28 cellular contexts compared by ENCODE assay signal in genomic region chr9:131318211-131318610, GRCh38. TPM values are rescaled to one million over a fixed set of nuclear protein-coding genes. Genes with fewer than 3 reads are reported as not detected.
DNase-seq lines count a peak whose midpoint lies in the region; ATAC-seq, FAIRE-seq and TF ChIP-seq lines count a peak whose summit lies in the region.
"Had no signal": no experiment of that assay in that cellular context is flagged by ENCODE, and none has a peak within 500 bp of the region (broad histone marks: within the 10 kb centered on the region; RNA-seq: fewer than 3 reads in every experiment).

No MANE protein-coding gene starts in this region.

- H3K4me3 ChIP-seq in Caco-2 (ENCODE audit: low read depth, low read length) = no peak overlapping the region
- H3K4me3 ChIP-seq in fibroblast of mammary gland (ENCODE audit: control insufficient read depth, low read depth, low read length) = no peak overlapping the region
- no peak overlapping the region for H3K4me3 ChIP-seq in lower lobe of right lung
- no peak overlapping the region for H3K4me3 ChIP-seq in mesendoderm (ENCODE audit: low read length)
- H3K4me3 ChIP-seq: A549, gastroesophageal sphincter, K562, SJCRH30, transverse colon had no signal

- no peak overlapping the region for H3K9ac ChIP-seq in mesendoderm (ENCODE audit: low read length)

- H3K56ac ChIP-seq in mesendoderm (ENCODE audit: low read length) = no peak overlapping the region

- no peak overlapping the region for H3K18ac ChIP-seq in mesendoderm (ENCODE audit: low read length)

- H2AK5ac ChIP-seq in mesendoderm (ENCODE audit: low read length) = no peak overlapping the region

- H4K8ac ChIP-seq in mesendoderm (ENCODE audit: low read depth, low read length) = no peak overlapping the region

- H3K4me3 Mint-ChIP-seq in Caco-2 (ENCODE audit: unreplicated experiment) = no peak overlapping the region
- H3K4me3 Mint-ChIP-seq: activated CD8-positive, alpha-beta T cell treated with anti-CD3 and anti-CD28 coated beads for 36 hours; activated naive CD4-positive, alpha-beta T cell treated with anti-CD3 and anti-CD28 coated beads, Interleukin-2, amount 50 U/mL, for 24 hours; B cell; H9; naive thymus-derived CD8-positive, alpha-beta T cell had no signal

- H3K4me1 ChIP-seq in Caco-2 = peaks cover 34% of the 10 kb centered on the region
- H3K4me1 ChIP-seq in lower lobe of right lung = no peaks in the 10 kb centered on the region
- no peaks in the 10 kb centered on the region for H3K4me1 ChIP-seq in mesendoderm (ENCODE audit: control insufficient read depth, low read depth, low read length)
- H3K4me1 ChIP-seq: gastroesophageal sphincter had no signal

- POLR2A ChIA-PET in Caco-2 (lab: Charles Lee) = no interaction called here

- H3K23ac ChIP-seq in mesendoderm (ENCODE audit: low read length) = no peak overlapping the region

- peaks cover 14% of the 10 kb centered on the region for H3K4me1 Mint-ChIP-seq in Caco-2 (ENCODE audit: low read depth, unreplicated experiment)
- H3K4me1 Mint-ChIP-seq: activated naive CD4-positive, alpha-beta T cell treated with anti-CD3 and anti-CD28 coated beads, Interleukin-2, amount 50 U/mL, for 24 hours; B cell; naive thymus-derived CD8-positive, alpha-beta T cell had no signal

- ATAC-seq in lower lobe of right lung = no peak
- ATAC-seq: activated CD8-positive, alpha-beta T cell treated with anti-CD3 and anti-CD28 coated beads for 36 hours; gastroesophageal sphincter; K562; naive thymus-derived CD8-positive, alpha-beta T cell had no signal

- H3K36me3 Mint-ChIP-seq in Caco-2 (ENCODE audit: insufficient read depth, unreplicated experiment) = peaks cover 2% of the 10 kb centered on the region
- H3K36me3 Mint-ChIP-seq: activated naive CD4-positive, alpha-beta T cell treated with anti-CD3 and anti-CD28 coated beads, Interleukin-2, amount 50 U/mL, for 24 hours; naive thymus-derived CD8-positive, alpha-beta T cell had no signal

- BruUV-seq in Caco-2 (replicated peaks; lab: Mats Ljungman, UMichigan) = no TSS peak

- H3K27ac Mint-ChIP-seq in Caco-2 (ENCODE audit: unreplicated experiment) = peak overlapping the region; percentile 72
- H3K27ac Mint-ChIP-seq: activated CD8-positive, alpha-beta T cell treated with anti-CD3 and anti-CD28 coated beads for 36 hours; activated naive CD4-positive, alpha-beta T cell treated with anti-CD3 and anti-CD28 coated beads, Interleukin-2, amount 50 U/mL, for 24 hours; activated T-helper 2 cell treated with anti-CD3 and anti-CD28 coated beads, Interferon-gamma antibody, Interleukin-2, Interleukin-4, amounts not matched to agents 10 μg/mL and 5 μg/mL and 100 μg/mL, durations not matched to agents 14 hours and 24 hours and 36 hours; B cell; H9; naive thymus-derived CD8-positive, alpha-beta T cell had no signal

- no peaks in the 10 kb centered on the region for H3K79me1 ChIP-seq in mesendoderm (ENCODE audit: low read length)

- H3K27me3 Mint-ChIP-seq in Caco-2 (ENCODE audit: insufficient read depth, unreplicated experiment) = no peaks in the 10 kb centered on the region
- H3K27me3 Mint-ChIP-seq: activated CD8-positive, alpha-beta T cell treated with anti-CD3 and anti-CD28 coated beads for 36 hours; activated naive CD4-positive, alpha-beta T cell treated with anti-CD3 and anti-CD28 coated beads, Interleukin-2, amount 50 U/mL, for 24 hours had no signal

- H3K9me3 ChIP-seq in Caco-2 (no peaks in the 10 kb centered on the region), lower lobe of right lung (no peaks in the 10 kb centered on the region)
- H3K9me3 ChIP-seq: A549, gastroesophageal sphincter, SJCRH30, transverse colon had no signal

- H2BK5ac ChIP-seq in mesendoderm (ENCODE audit: low read length) = no peak overlapping the region

- H3K79me2 ChIP-seq in mesendoderm (ENCODE audit: control insufficient read depth, insufficient read depth, low read length) = no peaks in the 10 kb centered on the region

- no peaks in the 10 kb centered on the region for H3K27me3 ChIP-seq in Caco-2 (replicated peaks; ENCODE audit: control insufficient read depth, insufficient read depth, low read length)
- H3K27me3 ChIP-seq in lower lobe of right lung (ENCODE audit: low read depth) = no peaks in the 10 kb centered on the region
- no peaks in the 10 kb centered on the region for H3K27me3 ChIP-seq in mesendoderm (ENCODE audit: insufficient read depth, low read length, poor library complexity)
- H3K27me3 ChIP-seq: SJCRH30, transverse colon had no signal

- no peak overlapping the region for H3K4me2 ChIP-seq in mesendoderm (ENCODE audit: low read length)

- no peaks in the 10 kb centered on the region for H3K9me3 Mint-ChIP-seq in Caco-2 (ENCODE audit: unreplicated experiment)
- H3K9me3 Mint-ChIP-seq: activated CD8-positive, alpha-beta T cell treated with anti-CD3 and anti-CD28 coated beads for 36 hours; activated naive CD4-positive, alpha-beta T cell treated with anti-CD3 and anti-CD28 coated beads, Interleukin-2, amount 50 U/mL, for 24 hours; activated T-helper 2 cell treated with anti-CD3 and anti-CD28 coated beads, Interferon-gamma antibody, Interleukin-2, Interleukin-4, amounts not matched to agents 10 μg/mL and 5 μg/mL and 100 μg/mL, durations not matched to agents 14 hours and 24 hours and 36 hours; H9; naive thymus-derived CD8-positive, alpha-beta T cell had no signal

- H3K36me3 ChIP-seq in Caco-2 (ENCODE audit: control insufficient read depth, insufficient read depth, low read length) (no peaks in the 10 kb centered on the region), lower lobe of right lung (no peaks in the 10 kb centered on the region), mesendoderm (ENCODE audit: control insufficient read depth, insufficient read depth, low read length) (no peaks in the 10 kb centered on the region)
- H3K36me3 ChIP-seq: gastroesophageal sphincter, SJCRH30, transverse colon had no signal

- no peak overlapping the region for H4K5ac ChIP-seq in mesendoderm (ENCODE audit: low read length)

- no peak for TF ChIP-seq POLR2A in GM12892 (IDR thresholded peaks at IDR 0.05; ENCODE audit: low read depth, low read length)

- H2BK15ac ChIP-seq in mesendoderm (replicated peaks; ENCODE audit: low read depth) = no peak overlapping the region

- CTCF ChIA-PET in Caco-2 (lab: Charles Lee) = no interaction called here

- no peak overlapping the region for H2BK120ac ChIP-seq in mesendoderm (ENCODE audit: low read depth, low read length)

- TF ChIP-seq CTCF in Caco-2 (IDR thresholded peaks at IDR 0.05; ENCODE audit: insufficient read depth in 1 of 2, low read depth in 1 of 2, low read length in 1 of 2, severe bottlenecking in 1 of 2, unreplicated experiment in 1 of 2) = no peak
- no peak for TF ChIP-seq CTCF in fibroblast of mammary gland (conservative IDR thresholded peaks at IDR 0.05; ENCODE audit: control insufficient read depth, insufficient read depth, low read depth, low read length)
- TF ChIP-seq CTCF in lower lobe of right lung (IDR thresholded peaks at IDR 0.05) = no peak

- H3K27ac ChIP-seq in lower lobe of right lung (no peak overlapping the region), mesendoderm (ENCODE audit: low read depth, low read length) (no peak overlapping the region)
- H3K27ac ChIP-seq: gastroesophageal sphincter, SJCRH30, transverse colon had no signal

- WGBS in mesendoderm (ENCODE audit: extremely low coverage, insufficient coverage, low lambda C conversion rate) = no CpG with 5 or more reads among the region's 16 CpGs

- H3K4ac ChIP-seq in mesendoderm (ENCODE audit: low read depth, low read length) = no peak overlapping the region

- DNase-seq in Caco-2 = no peak
- peak; percentile 89 to 98 for DNase-seq in NCI-H524 (lab: John Stamatoyannopoulos, UW)
- peak; percentile 18 for DNase-seq in fibroblast of mammary gland (ENCODE audit: low read depth)
- DNase-seq in lower lobe of right lung = peak; percentile 35
- DNase-seq in mesendoderm = no peak
- no peak for DNase-seq in GM12892 (ENCODE audit: insufficient read length)
- no peak for DNase-seq in AG08395 (ENCODE audit: low spot score)
- no peak for DNase-seq in pons (ENCODE audit: low spot score)
- DNase-seq: activated CD4-positive, CD25-positive, alpha-beta regulatory T cell treated with anti-CD3 and anti-CD28 coated beads, Interleukin-2, amount 50 U/mL, for 72 hours; activated CD8-positive, alpha-beta T cell treated with anti-CD3 and anti-CD28 coated beads for 36 hours; cortex of kidney; DMS53; H9; naive thymus-derived CD8-positive, alpha-beta T cell; NCI-H1105 treated with DMSO at 0.1 percent for 48 hours; NCI-H2081; NCI-H446; SJCRH30; T-helper 1 cell; transverse colon had no signal

- FAIRE-seq in GM12892 (lab: Jason Lieb, UNC) = no peak
- FAIRE-seq: A549, G401.6, K562 had no signal

- intact Hi-C loops in Caco-2 (cut with micrococcal nuclease; ENCODE audit: unreplicated experiment) (no loop called here), lower lobe of right lung (cut with DNase I) (no loop called here)

RNA-seq across cellular contexts. Expression of gene PLPP7, which starts 28.7 kb away (rescaled TPM):
- total RNA-seq in Caco-2 (2022) (0.11 TPM in 1 of 2 replicates, not detected in the other), lower lobe of right lung (1.7 TPM)
- polyA plus RNA-seq in mesendoderm (2013, experiment 1 of 2) = 0.56 TPM
- 0.62 TPM for polyA plus RNA-seq in mesendoderm (2013, experiment 2 of 2)
- polyA plus RNA-seq in GM12892 (2012; ENCODE audit: missing spikeins) = not detected
- total RNA-seq: activated T-helper 2 cell treated with anti-CD3 and anti-CD28 coated beads, Interferon-gamma antibody, Interleukin-2, Interleukin-4, amounts not matched to agents 10 μg/mL and 5 μg/mL and 100 μg/mL, durations not matched to agents 14 hours and 24 hours and 36 hours; MCF 10A had no signal

RNA-seq across cellular contexts. Expression of gene FAM78A, which starts 41.9 kb away (rescaled TPM):
- total RNA-seq in Caco-2 (2022) = 0.70 and 0.88 TPM in 2 replicates
- 18.3 TPM for total RNA-seq in lower lobe of right lung
- polyA plus RNA-seq in mesendoderm (2013, experiment 1 of 2) = 0.32 TPM
- 0.28 TPM for polyA plus RNA-seq in mesendoderm (2013, experiment 2 of 2)
- 6.8 TPM for polyA plus RNA-seq in GM12892 (2012; ENCODE audit: missing spikeins)

Comparison
In these comparisons a context has a peak if more than half of its experiments do, and no peak if none do; other contexts are left out.
1. DNase-seq: peak in NCI-H524 (2 of 2), fibroblast of mammary gland (single experiment) and lower lobe of right lung (single experiment); none in Caco-2 (0 of 2), mesendoderm (single experiment), GM12892 (single experiment), AG08395 (single experiment) and pons (single experiment).
2. RNA of gene FAM78A, which starts 41.9 kb away (total RNA-seq): 18.3 TPM in lower lobe of right lung (single experiment); 0.70 to 0.88 TPM in Caco-2; every median in the first group is over 10 times any median in the second.